1 cellular context compared by ENCODE assay signal in genomic region chr10:91590904-91591791, GRCh38.
TF ChIP-seq lines count a peak whose summit lies in the region.

No MANE protein-coding gene starts in this region.

TF ChIP-seq in K562, 482 proteins besides CTCF, POLR2A, EP300 and RAD21 (continued from another document):
- TF ChIP-seq ZMIZ1 (IDR thresholded peaks at IDR 0.05; ENCODE audit: low read depth in 2 of 2, low read length in 2 of 2) (peak in 1 of 2 experiments; percentile 72; a peak in 1 of 4 replicates), ELF4 (CRISPR knock-in tag; IDR thresholded peaks at IDR 0.05) (no peak), RBM39 (optimal IDR thresholded peaks at IDR 0.05; ENCODE audit: low read depth, low read length) (no peak), TCF3 (CRISPR knock-in tag; IDR thresholded peaks at IDR 0.05) (peak; percentile 85), CC2D1A (IDR thresholded peaks at IDR 0.05) (0 out of 2 replicates have a peak, but pooled peaks have one; percentile 26), BACH1 (tag; IDR thresholded peaks at IDR 0.05) (no peak), BHLHE40 (IDR thresholded peaks at IDR 0.05; ENCODE audit: low read length) (peak; percentile 50; the same call in 1 of the 2 replicates), VEZF1 (CRISPR knock-in tag; IDR thresholded peaks at IDR 0.05) (peak; percentile 64), KDM4B (IDR thresholded peaks at IDR 0.05; ENCODE audit: borderline replicate concordance in 2 of 2, low read depth in 1 of 2) (no peak), TAF9B (IDR thresholded peaks at IDR 0.05; ENCODE audit: partially characterized antibody) (no peak), ZNF592 (IDR thresholded peaks at IDR 0.05) (peak; percentile 39; the same call in 1 of the 2 replicates), SMAD1 (IDR thresholded peaks at IDR 0.05; ENCODE audit: low read depth, low read length, partially characterized antibody) (peak; percentile 44), ARID1B (IDR thresholded peaks at IDR 0.05) (peak; percentile 95), ZNF124 (CRISPR knock-in tag; IDR thresholded peaks at IDR 0.05) (no peak), FOXK2 (conservative IDR thresholded peaks at IDR 0.05 in 1 of 2, IDR thresholded peaks at IDR 0.05 in 1 of 2; ENCODE audit: low read depth in 2 of 2) (0 out of 4 replicates have a peak, but pooled peaks of 1 of the 2 experiments have one; percentile 24), MXI1 (IDR thresholded peaks at IDR 0.05; ENCODE audit: low read depth, low read length) (no peak), MEF2A (IDR thresholded peaks at IDR 0.05; ENCODE audit: control insufficient read depth, low read depth, low read length) (0 out of 2 replicates have a peak, but pooled peaks have one; percentile 35), RCOR1 (IDR thresholded peaks at IDR 0.05; ENCODE audit: borderline replicate concordance in 1 of 2, low read depth in 2 of 2, low read length in 2 of 2) (peak in 1 of 2 experiments; percentile 67; a peak in 1 of 4 replicates), KDM1A (IDR thresholded peaks at IDR 0.05) (no peak), SRSF7 (optimal IDR thresholded peaks at IDR 0.05; ENCODE audit: low read depth, low read length) (no peak), SOX6 (IDR thresholded peaks at IDR 0.05) (peak; percentile 78), CBFA2T3 (IDR thresholded peaks at IDR 0.05) (peak; percentile 89), ZNF175 (CRISPR knock-in tag; IDR thresholded peaks at IDR 0.05; ENCODE audit: low read depth) (peak; percentile 68; the same call in 1 of the 2 replicates), ZNF766 (CRISPR knock-in tag; conservative IDR thresholded peaks at IDR 0.05) (0 out of 2 replicates have a peak, but pooled peaks have one; percentile 15), PML (IDR thresholded peaks at IDR 0.05; ENCODE audit: low read length) (no peak; the same call in 1 of the 2 replicates), MAFF (IDR thresholded peaks at IDR 0.05; ENCODE audit: low read length) (no peak), JUN (IDR thresholded peaks at IDR 0.05; ENCODE audit: borderline replicate concordance, low read depth, low read length) (0 out of 2 replicates have a peak, but pooled peaks have one; percentile 37), JUN (CRISPR knock-in tag; IDR thresholded peaks at IDR 0.05; ENCODE audit: borderline replicate concordance) (no peak), CTBP1 (IDR thresholded peaks at IDR 0.05; ENCODE audit: borderline replicate concordance) (peak; percentile 71; the same call in 1 of the 2 replicates), MTA2 (IDR thresholded peaks at IDR 0.05; ENCODE audit: low read depth) (peak; percentile 82), EP400 (IDR thresholded peaks at IDR 0.05) (no peak), ZNF583 (CRISPR knock-in tag; IDR thresholded peaks at IDR 0.05) (0 out of 2 replicates have a peak, but pooled peaks have one; percentile 12), GATAD2A (IDR thresholded peaks at IDR 0.05) (peak; percentile 74), SREBF2 (CRISPR knock-in tag; IDR thresholded peaks at IDR 0.05) (no peak), SMARCC2 (IDR thresholded peaks at IDR 0.05; ENCODE audit: low read depth) (peak; percentile 76), NCOA2 (IDR thresholded peaks at IDR 0.05; ENCODE audit: partially characterized antibody in 2 of 2) (no peak), ZNF764 (CRISPR knock-in tag; IDR thresholded peaks at IDR 0.05; ENCODE audit: low read depth) (no peak), CXXC5 (CRISPR knock-in tag; IDR thresholded peaks at IDR 0.05) (peak; percentile 30; the same call in 1 of the 2 replicates), ARID3A (IDR thresholded peaks at IDR 0.05; ENCODE audit: borderline replicate concordance, low read depth, low read length) (0 out of 2 replicates have a peak, but pooled peaks have one; percentile 29), ZNF165 (CRISPR knock-in tag; IDR thresholded peaks at IDR 0.05; ENCODE audit: borderline replicate concordance) (no peak), TEAD4 (IDR thresholded peaks at IDR 0.05; ENCODE audit: low read length) (peak; percentile 83), TEAD4 (CRISPR knock-in tag; IDR thresholded peaks at IDR 0.05; ENCODE audit: borderline replicate concordance) (no peak), PPARD (CRISPR knock-in tag; IDR thresholded peaks at IDR 0.05) (no peak), ETS2 (tag; IDR thresholded peaks at IDR 0.05; ENCODE audit: borderline replicate concordance, poor library complexity, severe bottlenecking) (no peak), KLF16 (IDR thresholded peaks at IDR 0.05) (no peak), TFAP4 (CRISPR knock-in tag; IDR thresholded peaks at IDR 0.05; ENCODE audit: borderline replicate concordance) (peak; percentile 63), ZNF174 (CRISPR knock-in tag; IDR thresholded peaks at IDR 0.05) (no peak), HEY1 (CRISPR knock-in tag; IDR thresholded peaks at IDR 0.05; ENCODE audit: borderline replicate concordance) (0 out of 2 replicates have a peak, but pooled peaks have one; percentile 14), DDX20 (tag; IDR thresholded peaks at IDR 0.05; ENCODE audit: low read depth) (no peak), KDM5B (IDR thresholded peaks at IDR 0.05; ENCODE audit: insufficient replicate concordance, low read depth, low read length) (no peak), ZZZ3 (IDR thresholded peaks at IDR 0.05) (no peak), TCF15 (CRISPR knock-in tag; IDR thresholded peaks at IDR 0.05) (no peak), JUND (IDR thresholded peaks at IDR 0.05; ENCODE audit: borderline replicate concordance, low read depth, low read length) (peak; percentile 65), JUND (tag; IDR thresholded peaks at IDR 0.05; ENCODE audit: borderline replicate concordance, low read depth, low read length) (no peak; the same call in 2 of the 3 replicates), HNRNPLL (IDR thresholded peaks at IDR 0.05; ENCODE audit: low read depth, low read length, poor library complexity, severe bottlenecking) (no peak), FOXM1 (IDR thresholded peaks at IDR 0.05; ENCODE audit: low read depth) (peak; percentile 60; the same call in 1 of the 2 replicates), FOXM1 (CRISPR knock-in tag; IDR thresholded peaks at IDR 0.05; ENCODE audit: low read depth) (no peak)
TF ChIP-seq in K562: peak in this region for 68.
